In genomic region chr10:122864901-122865300, GRCh38 we compare ENCODE assay signal across 18 cellular contexts. TPM values are rescaled to one million over a fixed set of nuclear protein-coding genes. Genes with fewer than 3 reads are reported as not detected.
DNase-seq lines count a peak whose midpoint lies in the region; ATAC-seq, FAIRE-seq and TF ChIP-seq lines count a peak whose summit lies in the region.
"Had no signal": no experiment of that assay in that cellular context is flagged by ENCODE, and none has a peak within 500 bp of the region (broad histone marks: within the 10 kb centered on the region; RNA-seq: fewer than 3 reads in every experiment).

No MANE protein-coding gene starts in this region.

- H3K9ac ChIP-seq in PC-3 (ENCODE audit: low read length) (no peak overlapping the region), keratinocyte (ENCODE audit: control insufficient read depth, extremely low read depth, insufficient read depth, low read length) (no peak overlapping the region)
- H3K9ac ChIP-seq: BLaER1 treated with 17β-estradiol and CSF1 and Interleukin-3, amounts not matched to agents 10 nM and 100 nM had no signal

- no peaks in the 10 kb centered on the region for H3K36me3 ChIP-seq in PC-3 (ENCODE audit: low read depth, low read length)
- no peaks in the 10 kb centered on the region for H3K36me3 ChIP-seq in bronchial epithelial cell (ENCODE audit: control insufficient read depth, insufficient read depth, low read length)
- H3K36me3 ChIP-seq in keratinocyte (ENCODE audit: control insufficient read depth in 2 of 2, extremely low read depth in 1 of 2, insufficient read depth in 2 of 2, low read length in 2 of 2): no peaks in the 10 kb centered on the region
- H3K36me3 ChIP-seq: BLaER1 treated with 17β-estradiol and CSF1 and Interleukin-3, amounts not matched to agents 10 nM and 100 nM had no signal

- peaks cover 44% of the 10 kb centered on the region for H3K4me1 ChIP-seq in PC-3 (ENCODE audit: insufficient read depth, low read length)
- H3K4me1 ChIP-seq in keratinocyte (ENCODE audit: control insufficient read depth, extremely low read depth, insufficient read depth, low read length): peaks cover 40% of the 10 kb centered on the region

- H3K9me3 ChIP-seq in PC-3 (ENCODE audit: low read length) (no peaks in the 10 kb centered on the region), keratinocyte (ENCODE audit: control insufficient read depth, low read depth, low read length) (no peaks in the 10 kb centered on the region)

- intact Hi-C loops in PC-3 (cut with micrococcal nuclease): loop anchor here (1.0 to 5.0 kb wide), 3 partner anchors 11 to 87 kb away; partner anchors contain the start of gene C10orf88

- BruUV-seq in PC-3 (replicated peaks; lab: Mats Ljungman, UMichigan): no TSS peak

- no peak overlapping the region for H2AFZ ChIP-seq in PC-3 (ENCODE audit: low read length)
- no peak overlapping the region for H2AFZ ChIP-seq in keratinocyte (ENCODE audit: control insufficient read depth, low read length)
- H2AFZ ChIP-seq: GM23338 had no signal

- no peaks in the 10 kb centered on the region for H3K27me3 ChIP-seq in PC-3 (ENCODE audit: low read length)
- H3K27me3 ChIP-seq in bronchial epithelial cell (ENCODE audit: control insufficient read depth, insufficient read depth, low read length): no peaks in the 10 kb centered on the region
- H3K27me3 ChIP-seq in keratinocyte (ENCODE audit: control insufficient read depth, extremely low read depth, insufficient read depth, low read length): no peaks in the 10 kb centered on the region
- H3K27me3 ChIP-seq: BLaER1 treated with 17β-estradiol and CSF1 and Interleukin-3, amounts not matched to agents 10 nM and 100 nM had no signal

- H3K27ac ChIP-seq in PC-3 (ENCODE audit: low read length) (peak overlapping the region; percentile 65), keratinocyte (ENCODE audit: control insufficient read depth, insufficient read depth, low read length) (no peak overlapping the region)
- H3K27ac ChIP-seq: BLaER1 treated with 17β-estradiol and CSF1 and Interleukin-3, amounts not matched to agents 10 nM and 100 nM had no signal

- CTCF ChIA-PET in PC-3 (lab: Charles Lee): no interaction called here

- POLR2A ChIA-PET in PC-3 (lab: Charles Lee; ENCODE audit: unreplicated experiment): interaction anchor here (0.6 to 1.2 kb wide), 2 partner anchors 10 to 1597 kb away, joined by 7 to 11 read pairs; partner anchors contain the start of gene LHPP

- H3K9me2 ChIP-seq in PC-3 (replicated peaks; ENCODE audit: low read length): no peaks in the 10 kb centered on the region

- peak; percentile 85 for ATAC-seq in PC-3
- no peak for ATAC-seq in GM18861 (IDR thresholded peaks at IDR 0.05; ENCODE audit: unreplicated experiment)
- no peak for ATAC-seq in HG03196 (IDR thresholded peaks at IDR 0.05; ENCODE audit: unreplicated experiment)
- ATAC-seq: GM23338, sciatic nerve had no signal

- peaks cover 7% of the 10 kb centered on the region for H3F3A ChIP-seq in PC-3 (ENCODE audit: low read length, unreplicated experiment)

- no peak overlapping the region for H3K4me3 ChIP-seq in PC-3 (ENCODE audit: low read length)
- H3K4me3 ChIP-seq in bronchial epithelial cell (ENCODE audit: low read depth, low read length): no peak overlapping the region
- H3K4me3 ChIP-seq in keratinocyte (ENCODE audit: control insufficient read depth in 2 of 3, extremely low read depth in 1 of 3, insufficient read depth in 2 of 3, low read depth in 1 of 3, low read length in 3 of 3): no peak overlapping the region
- H3K4me3 ChIP-seq: BLaER1 treated with 17β-estradiol and CSF1 and Interleukin-3, amounts not matched to agents 10 nM and 100 nM; GM23338 had no signal

- H4K20me1 ChIP-seq in PC-3 (ENCODE audit: low read length) (no peaks in the 10 kb centered on the region), keratinocyte (ENCODE audit: control insufficient read depth, extremely low read depth, insufficient read depth, low read length) (no peaks in the 10 kb centered on the region)
- H4K20me1 ChIP-seq: BLaER1 treated with 17β-estradiol and CSF1 and Interleukin-3, amounts not matched to agents 10 nM and 100 nM had no signal

- no peaks in the 10 kb centered on the region for H3K9me1 ChIP-seq in keratinocyte (ENCODE audit: control insufficient read depth, extremely low read depth, insufficient read depth, low read length)

- DNase-seq in DMS53 treated with DMSO at 0.1 percent for 48 hours (lab: John Stamatoyannopoulos, UW; ENCODE audit: unreplicated experiment) (peak; percentile 32), PC-3 (peak; percentile 84), bronchial epithelial cell (ENCODE audit: low read depth) (peak; percentile 62), keratinocyte (ENCODE audit: low read depth, low spot score) (no peak), inferior parietal cortex (ENCODE audit: extremely low spot score) (no peak), NCI-H187 treated with DMSO at 0.1 percent for 48 hours (lab: John Stamatoyannopoulos, UW) (no peak)
- DNase-seq: activated CD4-positive, alpha-beta T cell treated with anti-CD3 and anti-CD28 coated beads for 1 hour; glutamatergic neuron; islet precursor cell; NCI-H2107; SIG-M5; stimulated activated CD4-positive, alpha-beta T cell treated with anti-CD3 and anti-CD28 coated beads, Interleukin-2, amount 100 ng/mL, for 48 hours had no signal

- H3K4me2 ChIP-seq in PC-3 (ENCODE audit: low read length) (peak overlapping the region; percentile 69), keratinocyte (ENCODE audit: control insufficient read depth, extremely low read depth, insufficient read depth, low read depth, low read length) (no peak overlapping the region)
- H3K4me2 ChIP-seq: BLaER1 treated with 17β-estradiol and CSF1 and Interleukin-3, amounts not matched to agents 10 nM and 100 nM; GM23338 had no signal

- FAIRE-seq in bronchial epithelial cell (lab: Jason Lieb, UNC): no peak
- FAIRE-seq in keratinocyte (lab: Jason Lieb, UNC): peak; percentile 74

- H3K79me2 ChIP-seq in PC-3 (ENCODE audit: low read length): peaks cover 79% of the 10 kb centered on the region
- peaks cover 19% of the 10 kb centered on the region for H3K79me2 ChIP-seq in keratinocyte (ENCODE audit: control insufficient read depth, insufficient read depth, low read length)

- TF ChIP-seq CTCF in PC-3 (conservative IDR thresholded peaks at IDR 0.05; ENCODE audit: low read depth, low read length) (no peak), bronchial epithelial cell (IDR thresholded peaks at IDR 0.05; ENCODE audit: insufficient read depth, low read length, severe bottlenecking) (no peak), keratinocyte (optimal IDR thresholded peaks at IDR 0.05 in 1 of 3, IDR thresholded peaks at IDR 0.05 in 1 of 3, conservative IDR thresholded peaks at IDR 0.05 in 1 of 3; ENCODE audit: extremely low read depth in 1 of 3, insufficient read depth in 2 of 3, low read length in 3 of 3) (no peak)

- dilution Hi-C loops in keratinocyte (cut with MboI; ENCODE audit: extremely low pct_ligation_motif_present, low sequenced_read_pairs): no loop called here

RNA-seq across cellular contexts. Expression of gene FAM24B, which starts 14.5 kb away (rescaled TPM):
- total RNA-seq in PC-3 (2014; rRNA removed) (5.2 and 12.4 TPM in 2 replicates), bronchial epithelial cell (7.9 and 11.1 TPM in 2 replicates)
- 2.7 to 4.5 TPM (median 3.8 TPM) in 3 replicates for polyA plus RNA-seq in keratinocyte
- polyA plus RNA-seq in keratinocyte (2011; ENCODE audit: low read depth): 1.5 TPM
- polyA plus RNA-seq in keratinocyte (2011; cell fraction: cytosol; rRNA removed): 3.4 and 3.5 TPM in 2 replicates
- polyA plus RNA-seq in keratinocyte (2011; cell fraction: nucleus; rRNA removed): 9.3 and 10.0 TPM in 2 replicates
- 4.3 and 5.6 TPM in 2 replicates for polyA plus RNA-seq in keratinocyte (2012; ENCODE audit: low replicate concordance)
- polyA minus RNA-seq in keratinocyte: 1.4 TPM in 1 of 3 replicates, not detected in the others
- polyA minus RNA-seq in keratinocyte (2011; cell fraction: cytosol; rRNA and poly(A)+ RNA removed): not detected
- 0.84 and 1.9 TPM in 2 replicates for polyA minus RNA-seq in keratinocyte (2011; cell fraction: nucleus; rRNA and poly(A)+ RNA removed)

RNA-seq across cellular contexts. Expression of gene CUZD1, which starts 19.2 kb away (rescaled TPM):
- 0.36 and 0.40 TPM in 2 replicates for total RNA-seq in PC-3 (2014; rRNA removed)
- 0.51 and 0.79 TPM in 2 replicates for total RNA-seq in bronchial epithelial cell
- polyA plus RNA-seq in keratinocyte: 0.34 to 0.93 TPM (median 0.58 TPM) in 3 replicates
- not detected for polyA plus RNA-seq in keratinocyte (2011; ENCODE audit: low read depth)
- polyA plus RNA-seq in keratinocyte (2011; cell fraction: cytosol; rRNA removed): 0.25 and 0.45 TPM in 2 replicates
- 2.0 and 2.4 TPM in 2 replicates for polyA plus RNA-seq in keratinocyte (2011; cell fraction: nucleus; rRNA removed)
- 0.24 and 0.49 TPM in 2 replicates for polyA plus RNA-seq in keratinocyte (2012; ENCODE audit: low replicate concordance)
- polyA minus RNA-seq in keratinocyte: 0.39 to 0.80 TPM (median 0.49 TPM) in 3 replicates
- not detected for polyA minus RNA-seq in keratinocyte (2011; cell fraction: cytosol; rRNA and poly(A)+ RNA removed)
- 0.32 and 0.62 TPM in 2 replicates for polyA minus RNA-seq in keratinocyte (2011; cell fraction: nucleus; rRNA and poly(A)+ RNA removed)

RNA-seq across cellular contexts. Expression of gene FAM24A, which starts 45.5 kb away (rescaled TPM):
- total RNA-seq in PC-3 (2014; rRNA removed) (not detected in 2 replicates), bronchial epithelial cell (not detected in 2 replicates)
- polyA plus RNA-seq in keratinocyte: not detected in 3 replicates
- not detected for polyA plus RNA-seq in keratinocyte (2011; ENCODE audit: low read depth)
- not detected in 2 replicates for polyA plus RNA-seq in keratinocyte (2011; cell fraction: cytosol; rRNA removed)
- not detected in 2 replicates for polyA plus RNA-seq in keratinocyte (2011; cell fraction: nucleus; rRNA removed)
- polyA plus RNA-seq in keratinocyte (2012; ENCODE audit: low replicate concordance): not detected in 2 replicates
- not detected in 3 replicates for polyA minus RNA-seq in keratinocyte
- polyA minus RNA-seq in keratinocyte (2011; cell fraction: cytosol; rRNA and poly(A)+ RNA removed): not detected
- polyA minus RNA-seq in keratinocyte (2011; cell fraction: nucleus; rRNA and poly(A)+ RNA removed): not detected in 2 replicates
- total RNA-seq: GM23338, sciatic nerve, temporal lobe had no signal
- polyA plus RNA-seq: GM23338 had no signal

Comparison
In these comparisons a context has a peak if more than half of its experiments do, and no peak if none do; other contexts are left out.
1. DNase-seq: peak in DMS53 treated with DMSO at 0.1 percent for 48 hours (single experiment), PC-3 (single experiment) and bronchial epithelial cell (single experiment); none in keratinocyte (single experiment), inferior parietal cortex (single experiment) and NCI-H187 treated with DMSO at 0.1 percent for 48 hours (single experiment).